8 cellular contexts compared by ENCODE assay signal in the genomic region with DNA sequence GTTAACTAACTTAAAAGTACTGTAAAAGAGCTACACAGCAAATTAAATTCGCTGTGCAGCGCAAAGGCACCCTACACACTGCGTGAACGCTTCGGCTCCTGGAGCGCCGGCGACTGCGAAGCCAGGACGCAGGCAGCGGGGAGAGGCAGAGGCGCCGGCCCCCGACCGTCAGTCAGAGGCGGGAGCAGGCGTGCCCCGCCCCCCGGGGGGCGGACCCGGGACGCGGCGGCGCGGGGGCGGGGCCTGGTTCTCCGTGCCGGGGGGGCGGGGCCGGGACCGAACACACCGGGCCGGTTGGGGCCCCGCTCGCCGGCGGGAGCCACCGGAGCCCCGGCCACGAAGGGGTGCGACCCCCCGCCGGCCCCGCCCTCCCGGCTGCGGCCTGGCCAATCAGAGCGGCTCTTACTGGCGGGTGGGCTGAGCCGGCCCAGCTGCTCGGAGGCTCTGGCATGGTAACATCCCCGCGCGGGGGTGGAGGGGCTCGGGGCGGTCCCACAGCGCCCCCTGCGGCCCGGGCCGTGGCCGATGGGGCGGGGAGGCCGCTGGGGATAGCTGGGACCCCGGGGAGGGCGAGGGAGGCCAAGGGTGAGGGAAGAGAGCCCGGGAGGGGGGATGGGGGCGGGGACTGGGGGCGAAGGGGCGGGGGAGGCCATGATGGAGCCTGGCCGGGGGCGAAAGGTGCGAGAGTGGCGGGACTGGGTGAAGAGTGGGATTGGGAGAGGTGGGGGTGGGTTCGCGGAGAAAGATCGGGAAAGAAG. TPM values are rescaled to one million over a fixed set of nuclear protein-coding genes. Genes with fewer than 3 reads are reported as not detected.
DNase-seq lines count a peak whose midpoint lies in the region; ATAC-seq and TF ChIP-seq lines count a peak whose summit lies in the region.

A gene (plus strand): TSS at position 420 of the 758 bp plus-strand sequence. CDS start 30 bp downstream, at position 450.

- H3K4me1 Mint-ChIP-seq in activated naive CD8-positive, alpha-beta T cell treated with anti-CD3 and anti-CD28 coated beads, Interleukin-2, amount 10 ng/mL, durations not matched to agents 7 days and 5 days: peaks cover 23% of the 10 kb centered on the region
- peaks cover 29% of the 10 kb centered on the region for H3K4me1 Mint-ChIP-seq in type B pancreatic cell (ENCODE audit: unreplicated experiment)

- POLR2A ChIA-PET in HEK293T (lab: Yijun Ruan, JAX): interaction anchor here (0.9 to 1.4 kb wide), 4 partner anchors 13 to 256 kb away, joined by 3 to 7 read pairs (median 4); a partner anchor contains a TSS
- POLR2A ChIA-PET in activated naive CD8-positive, alpha-beta T cell treated with anti-CD3 and anti-CD28 coated beads, Interleukin-2, amount 10 ng/mL, durations not matched to agents 7 days and 5 days (lab: Charles Lee): interaction anchor here (0.6 to 3.2 kb wide), 21 partner anchors 15 to 492 kb away, joined by 3 to 18 read pairs (median 5); a partner anchor contains a TSS

- no peaks in the 10 kb centered on the region for H3K9me3 ChIP-seq in SU-DHL-6 (ENCODE audit: insufficient read depth, low read length)
- H3K9me3 ChIP-seq in cardiac muscle cell (ENCODE audit: low read depth): no peaks in the 10 kb centered on the region

- TF ChIP-seq POLR2A in NB4 (IDR thresholded peaks at IDR 0.05; ENCODE audit: extremely low read depth, insufficient read length): peak; percentile 77

- peak within 1 kb of the TSS; percentile 64 for H3K4me3 ChIP-seq in NB4 (ENCODE audit: low read depth, low read length)
- peak within 1 kb of the TSS; percentile 39 for H3K4me3 ChIP-seq in SU-DHL-6 (ENCODE audit: insufficient read depth, low read length, poor library complexity, severe bottlenecking)
- peak within 1 kb of the TSS; percentile 31 for H3K4me3 ChIP-seq in cardiac muscle cell

- peak within 1 kb of the TSS; percentile 69 for H3K4me2 ChIP-seq in SU-DHL-6 (ENCODE audit: low read depth, low read length, poor library complexity, severe bottlenecking)

- H3K9me3 Mint-ChIP-seq in activated naive CD8-positive, alpha-beta T cell treated with anti-CD3 and anti-CD28 coated beads, Interleukin-2, amount 10 ng/mL, durations not matched to agents 7 days and 5 days: no peaks in the 10 kb centered on the region
- H3K9me3 Mint-ChIP-seq in type B pancreatic cell: no peaks in the 10 kb centered on the region

- H3K27me3 ChIP-seq in SU-DHL-6 (ENCODE audit: low read length): no peaks in the 10 kb centered on the region
- H3K27me3 ChIP-seq in cardiac muscle cell: no peaks in the 10 kb centered on the region

- H3K27ac ChIP-seq in SU-DHL-6 (ENCODE audit: low read depth, low read length) (peak within 1 kb of the TSS; percentile 84), cardiac muscle cell (peak within 1 kb of the TSS; percentile 85)

- H3K36me3 ChIP-seq in SU-DHL-6 (ENCODE audit: low read length): no peaks in the 10 kb centered on the region
- H3K36me3 ChIP-seq in cardiac muscle cell: no peaks in the 10 kb centered on the region

- H4K20me1 ChIP-seq in SU-DHL-6 (ENCODE audit: low read depth, low read length): no peaks in the 10 kb centered on the region

- peak; percentile 77 for TF ChIP-seq CTCF in GM10266 (IDR thresholded peaks at IDR 0.05; ENCODE audit: control insufficient read depth, insufficient read depth, low read depth, missing control alignments)
- TF ChIP-seq CTCF in NB4 (IDR thresholded peaks at IDR 0.05; ENCODE audit: low read depth, low read length): peak; percentile 55
- peak; percentile 49 for TF ChIP-seq CTCF in SU-DHL-6 (IDR thresholded peaks at IDR 0.05; ENCODE audit: insufficient read depth, low read length, poor library complexity, severe bottlenecking)
- TF ChIP-seq CTCF in cardiac muscle cell (IDR thresholded peaks at IDR 0.05; ENCODE audit: low read depth, low read length): peak; percentile 43
- TF ChIP-seq CTCF in type B pancreatic cell (conservative IDR thresholded peaks at IDR 0.05): peak; percentile 77

- H3K9ac ChIP-seq in SU-DHL-6 (ENCODE audit: low read length): peak within 1 kb of the TSS; percentile 63

- DNase-seq in GM10266 (ENCODE audit: extremely low spot score): peak; percentile 98
- DNase-seq in HEK293T (ENCODE audit: extremely low spot score): peak; percentile 94
- peak; percentile 91 for DNase-seq in NB4 (ENCODE audit: low read depth)
- DNase-seq in activated naive CD8-positive, alpha-beta T cell treated with anti-CD3 and anti-CD28 coated beads, Interleukin-2, amount 10 ng/mL, durations not matched to agents 7 days and 5 days: peak; percentile 92
- peak; percentile 89 to 94 for DNase-seq in cardiac muscle cell (ENCODE audit: low read depth in 1 of 2, low spot score in 1 of 2)
- DNase-seq in pons (ENCODE audit: low spot score): peak; percentile 83
- DNase-seq in type B pancreatic cell (ENCODE audit: extremely low spot score, unreplicated experiment): peak; percentile 92

- H3K9me2 ChIP-seq in SU-DHL-6 (replicated peaks; ENCODE audit: insufficient read depth, low read length): no peaks in the 10 kb centered on the region

- peaks cover 28% of the 10 kb centered on the region for H3K27me3 Mint-ChIP-seq in activated naive CD8-positive, alpha-beta T cell treated with anti-CD3 and anti-CD28 coated beads, Interleukin-2, amount 10 ng/mL, durations not matched to agents 7 days and 5 days
- H3K27me3 Mint-ChIP-seq in type B pancreatic cell: peaks cover 3% of the 10 kb centered on the region

- ATAC-seq in activated naive CD8-positive, alpha-beta T cell treated with anti-CD3 and anti-CD28 coated beads, Interleukin-2, amount 10 ng/mL, durations not matched to agents 7 days and 5 days (ENCODE audit: low read depth): peak; percentile 83

- H3K79me2 ChIP-seq in SU-DHL-6 (ENCODE audit: insufficient read depth, low read length): no peaks in the 10 kb centered on the region

- peaks cover 26% of the 10 kb centered on the region for H3F3A ChIP-seq in SU-DHL-6 (ENCODE audit: insufficient read depth)

- H3K4me3 Mint-ChIP-seq in activated naive CD8-positive, alpha-beta T cell treated with anti-CD3 and anti-CD28 coated beads, Interleukin-2, amount 10 ng/mL, durations not matched to agents 7 days and 5 days: peak within 1 kb of the TSS; percentile 85
- peak within 1 kb of the TSS; percentile 92 for H3K4me3 Mint-ChIP-seq in type B pancreatic cell

- no peaks in the 10 kb centered on the region for H3K36me3 Mint-ChIP-seq in activated naive CD8-positive, alpha-beta T cell treated with anti-CD3 and anti-CD28 coated beads, Interleukin-2, amount 10 ng/mL, durations not matched to agents 7 days and 5 days
- H3K36me3 Mint-ChIP-seq in type B pancreatic cell: no peaks in the 10 kb centered on the region

- H3K27ac Mint-ChIP-seq in activated naive CD8-positive, alpha-beta T cell treated with anti-CD3 and anti-CD28 coated beads, Interleukin-2, amount 10 ng/mL, durations not matched to agents 7 days and 5 days: peak within 1 kb of the TSS; percentile 82
- H3K27ac Mint-ChIP-seq in type B pancreatic cell: peak within 1 kb of the TSS; percentile 88

- peak within 1 kb of the TSS; percentile 46 for H2AFZ ChIP-seq in SU-DHL-6 (ENCODE audit: low read depth, low read length, severe bottlenecking)

- CTCF ChIA-PET in HEK293T (lab: Yijun Ruan, JAX): interaction anchor here (0.6 to 2.6 kb wide), 6 partner anchors 8 to 276 kb away, joined by 3 to 11 read pairs (median 3); no protein-coding TSS in a partner anchor

- H3K4me1 ChIP-seq in cardiac muscle cell (ENCODE audit: low read depth): peaks cover 7% of the 10 kb centered on the region

TF ChIP-seq in HEK293T, 16 proteins besides CTCF, POLR2A, EP300 and RAD21:
- TF ChIP-seq FOXM1 (IDR thresholded peaks at IDR 0.05; ENCODE audit: borderline replicate concordance) (0 out of 2 replicates have a peak, but pooled peaks have one; percentile 13), CTBP1 (IDR thresholded peaks at IDR 0.05; ENCODE audit: borderline replicate concordance) (no peak), LEF1 (IDR thresholded peaks at IDR 0.05; ENCODE audit: borderline replicate concordance) (no peak), ARNT (IDR thresholded peaks at IDR 0.05) (no peak), SUZ12 (IDR thresholded peaks at IDR 0.05) (no peak), NFRKB (IDR thresholded peaks at IDR 0.05) (no peak)
- TF ChIP-seq, protein P1, sequence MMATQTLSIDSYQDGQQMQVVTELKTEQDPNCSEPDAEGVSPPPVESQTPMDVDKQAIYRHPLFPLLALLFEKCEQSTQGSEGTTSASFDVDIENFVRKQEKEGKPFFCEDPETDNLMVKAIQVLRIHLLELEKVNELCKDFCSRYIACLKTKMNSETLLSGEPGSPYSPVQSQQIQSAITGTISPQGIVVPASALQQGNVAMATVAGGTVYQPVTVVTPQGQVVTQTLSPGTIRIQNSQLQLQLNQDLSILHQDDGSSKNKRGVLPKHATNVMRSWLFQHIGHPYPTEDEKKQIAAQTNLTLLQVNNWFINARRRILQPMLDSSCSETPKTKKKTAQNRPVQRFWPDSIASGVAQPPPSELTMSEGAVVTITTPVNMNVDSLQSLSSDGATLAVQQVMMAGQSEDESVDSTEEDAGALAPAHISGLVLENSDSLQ (IDR thresholded peaks at IDR 0.05): peak; percentile 68; the same call in 1 of the 2 replicates

RNA-seq across cellular contexts. Expression of the gene that starts here (rescaled TPM):
- 10 to 100 TPM; 16.5 to 18.0 TPM for total RNA-seq in activated naive CD8-positive, alpha-beta T cell treated with anti-CD3 and anti-CD28 coated beads, Interleukin-2, amount 10 ng/mL, durations not matched to agents 7 days and 5 days
- total RNA-seq in cardiac muscle cell: 27.4 and 52.9 TPM in 2 replicates
- polyA plus RNA-seq in cardiac muscle cell: 46.4 and 67.0 TPM in 2 replicates
- 25.0 and 35.4 TPM in 2 replicates for total RNA-seq in type B pancreatic cell (ENCODE audit: low replicate concordance)

Comparison
In these comparisons a context has a peak if more than half of its experiments do, and no peak if none do; other contexts are left out.
1. Peak in every context shown above with its lines: DNase-seq, ATAC-seq, H3K4me3 ChIP-seq and H3K27ac ChIP-seq.